27 cellular contexts compared by ENCODE assay signal in the genomic region with DNA sequence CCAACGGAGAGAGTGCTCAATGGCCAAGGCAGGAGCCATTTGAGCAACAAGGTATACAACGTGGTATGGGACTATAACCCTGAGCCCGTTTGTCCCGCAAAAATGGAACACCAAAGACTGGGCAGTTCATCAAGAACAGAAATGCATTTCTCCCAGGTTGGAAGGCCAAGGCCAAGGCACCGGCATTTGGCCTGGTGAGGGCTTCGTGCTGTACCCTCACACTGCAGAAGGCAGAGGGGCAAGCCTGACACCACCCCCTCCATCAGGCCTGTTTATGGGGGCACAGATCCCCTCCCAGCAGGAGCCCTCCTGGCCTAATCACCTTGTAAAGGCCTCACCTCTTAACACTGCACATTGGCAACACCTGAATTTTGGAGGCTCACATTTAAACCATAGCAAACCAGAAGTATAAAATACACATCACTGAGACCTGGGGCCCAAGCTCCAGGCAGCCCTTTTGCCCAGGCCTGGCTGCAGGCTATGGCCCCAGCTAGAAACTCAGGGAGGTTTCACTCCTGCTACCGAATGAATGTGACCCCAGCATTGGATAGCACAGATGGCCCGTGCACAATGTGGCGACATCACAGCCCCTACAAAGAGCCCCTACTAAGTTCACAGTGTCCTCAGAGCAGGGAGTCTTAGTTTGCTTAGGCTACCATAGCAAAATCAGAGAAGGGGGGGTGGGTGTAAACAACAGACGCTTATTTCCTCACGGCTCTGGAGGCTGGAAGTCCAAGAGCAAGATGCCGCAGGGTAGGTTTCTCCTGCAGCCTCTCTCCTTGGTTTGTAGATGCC. TPM values are rescaled to one million over a fixed set of nuclear protein-coding genes. Genes with fewer than 3 reads are reported as not detected.
"Had no signal": no experiment of that assay in that cellular context is flagged by ENCODE, and none has a peak within 500 bp of the region (broad histone marks: within the 10 kb centered on the region; RNA-seq: fewer than 3 reads in every experiment).

No MANE protein-coding gene starts in this region.

- H3K4me1 Mint-ChIP-seq: activated naive CD4-positive, alpha-beta T cell treated with anti-CD3 and anti-CD28 coated beads, Interleukin-2, amount 10 ng/mL, durations not matched to agents 7 days and 5 days; activated naive CD8-positive, alpha-beta T cell treated with anti-CD3 and anti-CD28 coated beads for 36 hours; central memory CD8-positive, alpha-beta T cell had no signal

- H3K36me3 ChIP-seq: brain microvascular endothelial cell, cardiac muscle cell, SJCRH30 had no signal

- DNase-seq: activated CD4-positive, alpha-beta memory T cell treated with anti-CD3 and anti-CD28 coated beads for 36 hours; activated CD4-positive, alpha-beta T cell treated with anti-CD3 and anti-CD28 coated beads, Interleukin-2, amount 50 U/mL, for 1 hour; activated effector memory CD4-positive, alpha-beta T cell treated with Interleukin-2 at 50 U/mL for 16 hours; activated naive CD4-positive, alpha-beta T cell treated with anti-CD3 and anti-CD28 coated beads, Interleukin-2, amount 10 ng/mL, durations not matched to agents 7 days and 5 days; activated naive CD8-positive, alpha-beta T cell treated with anti-CD3 and anti-CD28 coated beads for 36 hours; activated T-cell treated with anti-CD3 and anti-CD28 coated beads, Interleukin-2, amount 50 U/mL, for 48 hours; amniotic stem cell; brain microvascular endothelial cell; Kasumi-1; KG1; MM.1S; MV-4-11; NCI-H1092; NCI-H1436 treated with DMSO at 0.1 percent for 48 hours; NCI-H1694 treated with DMSO at 0.1 percent for 48 hours; NCI-H2029; NCI-H345; NCI-H524 treated with DMSO at 0.1 percent for 48 hours; SHP77; SJCRH30; T1000 had no signal

- H3K4me1 ChIP-seq: SJCRH30 had no signal

- H3K36me3 Mint-ChIP-seq: activated CD4-positive, alpha-beta memory T cell treated with anti-CD3 and anti-CD28 coated beads for 36 hours; activated naive CD4-positive, alpha-beta T cell treated with anti-CD3 and anti-CD28 coated beads, Interleukin-2, amount 10 ng/mL, durations not matched to agents 7 days and 5 days; activated naive CD8-positive, alpha-beta T cell treated with anti-CD3 and anti-CD28 coated beads for 36 hours had no signal

- H3K9me3 Mint-ChIP-seq: activated CD4-positive, alpha-beta memory T cell treated with anti-CD3 and anti-CD28 coated beads for 36 hours; activated naive CD4-positive, alpha-beta T cell treated with anti-CD3 and anti-CD28 coated beads, Interleukin-2, amount 10 ng/mL, durations not matched to agents 7 days and 5 days; activated naive CD8-positive, alpha-beta T cell treated with anti-CD3 and anti-CD28 coated beads for 36 hours; central memory CD8-positive, alpha-beta T cell had no signal

- H3K27ac ChIP-seq: brain microvascular endothelial cell, cardiac muscle cell, SJCRH30, SK-N-MC had no signal

- ATAC-seq: Panc1 had no signal

- H3K4me3 Mint-ChIP-seq: activated CD4-positive, alpha-beta memory T cell treated with anti-CD3 and anti-CD28 coated beads for 36 hours; activated naive CD4-positive, alpha-beta T cell treated with anti-CD3 and anti-CD28 coated beads, Interleukin-2, amount 10 ng/mL, durations not matched to agents 7 days and 5 days; activated naive CD8-positive, alpha-beta T cell treated with anti-CD3 and anti-CD28 coated beads for 36 hours; central memory CD8-positive, alpha-beta T cell had no signal

- H3K27ac Mint-ChIP-seq: activated CD4-positive, alpha-beta memory T cell treated with anti-CD3 and anti-CD28 coated beads for 36 hours; activated naive CD8-positive, alpha-beta T cell treated with anti-CD3 and anti-CD28 coated beads for 36 hours had no signal

- H3K4me3 ChIP-seq: cardiac muscle cell, SJCRH30, SK-N-MC had no signal

- H3K9me3 ChIP-seq: SJCRH30 had no signal

- H3K27me3 ChIP-seq: brain microvascular endothelial cell, cardiac muscle cell, SJCRH30 had no signal

RNA-seq across cellular contexts. Expression of gene KLF15, which starts 47.1 kb away (rescaled TPM):
- total RNA-seq: T-helper 1 cell treated with Interleukin-12 subunit alpha and Interleukin-12 subunit beta and Interleukin-4 antibody, amounts not matched to agents 30 ng/mL and 1 ng/mL, for 36 hours; T-helper 2 cell treated with Interferon-gamma antibody and Interleukin-4, amounts not matched to agents 100 ng/mL and 5 ng/mL, for 36 hours had no signal
